Comparison of ENCODE assay signal across 13 cellular contexts in genomic region chr10:95559466-95559865, GRCh38. TPM values are rescaled to one million over a fixed set of nuclear protein-coding genes. Genes with fewer than 3 reads are reported as not detected.
A peak's percentile ranks its signal among the peaks of the same experiment; 100 is the strongest.
DNase-seq lines count a peak whose midpoint lies in the region; ATAC-seq, FAIRE-seq and TF ChIP-seq lines count a peak whose summit lies in the region.
"Had no signal": no experiment of that assay in that cellular context is flagged by ENCODE, and none has a peak within 500 bp of the region (broad histone marks: within the 10 kb centered on the region; RNA-seq: fewer than 3 reads in every experiment).

No MANE protein-coding gene starts in this region.

- no TSS peak for BruUV-seq in Panc1 (replicated peaks; lab: Mats Ljungman, UMichigan)

- no peaks in the 10 kb centered on the region for H3K36me3 ChIP-seq in Panc1 (ENCODE audit: control insufficient read depth, insufficient read depth, low read length)
- H3K36me3 ChIP-seq in right atrium auricular region, result peaks cover 5% of the 10 kb centered on the region
- no peaks in the 10 kb centered on the region for H3K36me3 ChIP-seq in ovary

- H3K27ac ChIP-seq in Panc1 (ENCODE audit: low read length), result peak overlapping the region; percentile 10; the same call in 1 of the 2 replicates
- H3K27ac ChIP-seq in right atrium auricular region, result peak overlapping the region; percentile 91 to 93
- H3K27ac ChIP-seq in ovary, result no peak overlapping the region

- no peak for ATAC-seq in Panc1
- ATAC-seq in HG02884 (IDR thresholded peaks at IDR 0.05; ENCODE audit: unreplicated experiment), result no peak

- H3K4me3 ChIP-seq in Panc1 (ENCODE audit: low read depth in 2 of 2, low read length in 2 of 2) (peak overlapping the region; percentile 0 to 13; a peak in 2 of 4 replicates), right atrium auricular region (peak overlapping the region; percentile 71 to 88), ovary (peak overlapping the region; percentile 74)

- no peaks in the 10 kb centered on the region for H3K9me3 ChIP-seq in Panc1 (ENCODE audit: control insufficient read depth, insufficient read depth, low read depth, low read length)
- no peaks in the 10 kb centered on the region for H3K9me3 ChIP-seq in right atrium auricular region
- H3K9me3 ChIP-seq in ovary, result no peaks in the 10 kb centered on the region

- TF ChIP-seq EP300 in ovary (IDR thresholded peaks at IDR 0.05), result no peak

- H3K27me3 ChIP-seq in Panc1 (ENCODE audit: control insufficient read depth, insufficient read depth, low read length) (no peaks in the 10 kb centered on the region), right atrium auricular region (no peaks in the 10 kb centered on the region), ovary (no peaks in the 10 kb centered on the region)

- no peak for TF ChIP-seq POLR2A in ovary (IDR thresholded peaks at IDR 0.05)
- TF ChIP-seq POLR2A in H54 (IDR thresholded peaks at IDR 0.05; ENCODE audit: low read depth, low read length), result no peak

- in situ Hi-C loops in Panc1 (cut with HindIII; ENCODE audit: low pct_unique_long_range_greater_than_20kb, low sequenced_read_pairs), result no loop called here

- POLR2A ChIA-PET in Panc1 (lab: Charles Lee), result no interaction called here

- intact Hi-C loops in Panc1 (cut with micrococcal nuclease; ENCODE audit: unreplicated experiment) (no loop called here), ovary (cut with DNase I) (no loop called here)

- H3K4me1 ChIP-seq in Panc1 (ENCODE audit: control insufficient read depth, insufficient read depth, low read length), result peaks cover 22% of the 10 kb centered on the region
- H3K4me1 ChIP-seq in right atrium auricular region, result peaks cover 0 to 56% of the 10 kb centered on the region in 2 donors
- no peaks in the 10 kb centered on the region for H3K4me1 ChIP-seq in ovary (ENCODE audit: insufficient read depth)

- FAIRE-seq in H54 (lab: Jason Lieb, UNC), result no peak
- FAIRE-seq: endometrium had no signal

- CTCF ChIA-PET in Panc1 (lab: Charles Lee), result no interaction called here

- peak; percentile 2 for DNase-seq in COLO668 (lab: John Stamatoyannopoulos, UW; ENCODE audit: unreplicated experiment)
- DNase-seq in Panc1 (ENCODE audit: low read depth, low spot score), result no peak
- DNase-seq in right atrium auricular region (ENCODE audit: low spot score), result no peak
- peak in 1 of 5 donors; percentile 29 for DNase-seq in ovary
- no peak for DNase-seq in H54 (ENCODE audit: insufficient read length, low spot score)
- no peak for DNase-seq in SHP77 treated with DMSO at 0.1 percent for 48 hours (lab: John Stamatoyannopoulos, UW)
- DNase-seq in kidney glomerular epithelial cell (lab: John Stamatoyannopoulos, UW), result no peak
- DNase-seq: activated CD4-positive, alpha-beta T cell treated with anti-CD3 and anti-CD28 coated beads, Interleukin-2, amount 50 U/mL, for 1 hour; NCI-H526 treated with DMSO at 0.1 percent for 48 hours; occipital lobe had no signal

- 52 to 65% (median 55%) methylated on average over 4 of the region's 4 CpGs for WGBS in ovary, 3 donors

- no peak for TF ChIP-seq CTCF in Panc1 (IDR thresholded peaks at IDR 0.05)
- no peak for TF ChIP-seq CTCF in right atrium auricular region (IDR thresholded peaks at IDR 0.05)
- TF ChIP-seq CTCF in ovary (IDR thresholded peaks at IDR 0.05), result no peak

RNA-seq across cellular contexts. Expression of gene SORBS1, which starts 1.7 kb away (rescaled TPM):
- total RNA-seq in Panc1 (2021; ENCODE audit: unreplicated experiment), result 29.4 TPM
- polyA plus RNA-seq in Panc1 (2012; ENCODE audit: insufficient read length), result 18.4 TPM
- 100 to 1,000 TPM; 742 to 815 TPM for total RNA-seq in right atrium auricular region
- total RNA-seq in ovary, result 100 to 1,000 TPM in 1 of 7 donors, 10 to 100 TPM in 6; 10.7 to 126 (median 20.0) TPM
- 100 to 1,000 TPM in 1 of 2 donors, 10 to 100 TPM in 1; 14.7 to 156 TPM for polyA plus RNA-seq in ovary
- total RNA-seq: G401 had no signal

Comparison
In these comparisons a context has a peak if more than half of its experiments do, and no peak if none do; other contexts are left out.
1. H3K27ac ChIP-seq: peak in Panc1 (single experiment) and right atrium auricular region (2 of 2); none in ovary (0 of 2).
2. H3K4me3 ChIP-seq: peak in every context shown above with its lines; median percentile 80 in right atrium auricular region; 74 in ovary; 6 in Panc1.
3. RNA of gene SORBS1, which starts 1.7 kb away (total RNA-seq): 742 to 815 TPM in right atrium auricular region; 29.4 TPM in Panc1 (single experiment) and 10.7 to 126 TPM in ovary; every median in the first group is over 4 times any median in the second.